ENCODE assay signal across 13 cellular contexts in the genomic region with DNA sequence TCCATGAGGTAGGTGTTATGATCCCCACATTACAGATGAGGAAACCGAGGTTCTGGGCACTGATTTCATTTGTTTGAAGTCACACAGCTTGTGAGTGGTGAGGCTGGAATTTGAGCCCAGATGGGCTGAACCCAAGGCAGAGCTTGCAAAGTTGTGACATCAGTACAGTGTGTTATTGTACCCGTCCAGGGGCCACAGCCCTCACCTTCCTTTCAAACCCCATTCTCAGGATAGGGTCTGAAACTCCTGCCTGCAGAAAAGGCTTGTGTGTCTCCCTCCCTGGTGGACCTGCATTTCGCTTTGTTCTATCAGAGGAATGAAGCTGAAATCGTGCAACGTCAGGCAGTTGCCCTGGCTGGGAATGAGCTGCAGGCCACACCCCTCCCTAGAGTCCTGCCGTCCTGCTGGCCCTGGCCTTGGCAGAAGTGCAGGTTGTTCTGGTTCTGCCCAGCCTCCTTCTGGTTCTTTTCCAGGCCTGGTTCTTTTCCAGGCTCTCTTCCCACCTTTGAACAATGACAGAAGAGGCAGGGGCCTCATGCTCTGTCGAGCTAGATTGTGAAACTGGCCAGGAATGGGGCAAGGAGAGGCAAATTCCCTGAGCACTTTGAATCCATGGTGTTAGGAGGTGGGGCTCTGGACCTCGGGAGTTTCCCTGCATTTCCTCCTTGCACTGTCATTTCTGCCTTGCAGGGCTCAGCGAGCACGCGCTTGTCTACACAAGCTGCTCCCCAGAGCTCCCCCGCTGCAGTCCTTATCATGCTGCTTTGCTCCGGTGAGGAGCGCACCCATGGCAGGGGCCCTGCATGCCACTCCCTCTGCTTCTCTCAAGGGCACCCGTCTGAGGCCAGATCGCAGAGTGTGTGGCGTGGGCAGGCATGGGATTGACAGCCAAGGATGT. TPM values are rescaled to one million over a fixed set of nuclear protein-coding genes. Genes with fewer than 3 reads are reported as not detected.
DNase-seq lines count a peak whose midpoint lies in the region; ATAC-seq, FAIRE-seq and TF ChIP-seq lines count a peak whose summit lies in the region.
"Had no signal": no experiment of that assay in that cellular context is flagged by ENCODE, and none has a peak within 500 bp of the region (broad histone marks: within the 10 kb centered on the region; RNA-seq: fewer than 3 reads in every experiment).

No MANE protein-coding gene starts in this region.

- H3K4me3 ChIP-seq in GM23248 = no peak overlapping the region
- peak overlapping the region in 1 of 3 donors; percentile 10 for H3K4me3 ChIP-seq in breast epithelium
- H3K4me3 ChIP-seq in keratinocyte (ENCODE audit: control insufficient read depth in 2 of 3, extremely low read depth in 1 of 3, insufficient read depth in 2 of 3, low read depth in 1 of 3, low read length in 3 of 3) = no peak overlapping the region
- no peak overlapping the region for H3K4me3 ChIP-seq in gastrocnemius medialis

- H3K9me1 ChIP-seq in keratinocyte (ENCODE audit: control insufficient read depth, extremely low read depth, insufficient read depth, low read length) = no peaks in the 10 kb centered on the region

- TF ChIP-seq CTCF in breast epithelium (IDR thresholded peaks at IDR 0.05) (no peak), keratinocyte (optimal IDR thresholded peaks at IDR 0.05 in 1 of 3, IDR thresholded peaks at IDR 0.05 in 1 of 3, conservative IDR thresholded peaks at IDR 0.05 in 1 of 3; ENCODE audit: extremely low read depth in 1 of 3, insufficient read depth in 2 of 3, low read length in 3 of 3) (no peak), gastrocnemius medialis (IDR thresholded peaks at IDR 0.05 in 4 of 5, conservative IDR thresholded peaks at IDR 0.05 in 1 of 5) (no peak)

- 36 to 38% methylated on average over 17 of the region's 17 CpGs for WGBS in GM23248 (ENCODE audit: low coverage in 1 of 2, low lambda C conversion rate in 2 of 2, missing lambda C conversion rate in 2 of 2), 2 experiments

- H3K9me3 ChIP-seq in GM23248 (ENCODE audit: low read depth) = no peaks in the 10 kb centered on the region
- no peaks in the 10 kb centered on the region for H3K9me3 ChIP-seq in breast epithelium
- H3K9me3 ChIP-seq in keratinocyte (ENCODE audit: control insufficient read depth, low read depth, low read length) = no peaks in the 10 kb centered on the region
- no peaks in the 10 kb centered on the region for H3K9me3 ChIP-seq in gastrocnemius medialis

- no peaks in the 10 kb centered on the region for H3K79me2 ChIP-seq in GM23248 (ENCODE audit: insufficient read depth)
- no peaks in the 10 kb centered on the region for H3K79me2 ChIP-seq in keratinocyte (ENCODE audit: control insufficient read depth, insufficient read depth, low read length)

- H3K27me3 ChIP-seq in GM23248 (replicated peaks; ENCODE audit: insufficient read depth) = no peaks in the 10 kb centered on the region
- no peaks in the 10 kb centered on the region for H3K27me3 ChIP-seq in breast epithelium
- H3K27me3 ChIP-seq in keratinocyte (ENCODE audit: control insufficient read depth, extremely low read depth, insufficient read depth, low read length) = no peaks in the 10 kb centered on the region
- H3K27me3 ChIP-seq in gastrocnemius medialis = no peaks in the 10 kb centered on the region

- peak; percentile 94 for FAIRE-seq in keratinocyte (lab: Jason Lieb, UNC)

- H2AFZ ChIP-seq in GM23248 = peak overlapping the region; percentile 54
- H2AFZ ChIP-seq in keratinocyte (ENCODE audit: control insufficient read depth, low read length) = peak overlapping the region; percentile 88

- dilution Hi-C loops in keratinocyte (cut with MboI; ENCODE audit: extremely low pct_ligation_motif_present, low sequenced_read_pairs) = no loop called here

- H3K4me1 ChIP-seq in GM23248 (ENCODE audit: insufficient read depth) (peaks cover 15% of the 10 kb centered on the region), breast epithelium (no peaks in the 10 kb centered on the region), keratinocyte (ENCODE audit: control insufficient read depth, extremely low read depth, insufficient read depth, low read length) (peaks cover 35% of the 10 kb centered on the region), gastrocnemius medialis (peaks cover 6 to 26% of the 10 kb centered on the region in 2 donors)

- H3K36me3 ChIP-seq in GM23248 (ENCODE audit: low read depth) (no peaks in the 10 kb centered on the region), breast epithelium (no peaks in the 10 kb centered on the region), keratinocyte (ENCODE audit: control insufficient read depth in 2 of 2, extremely low read depth in 1 of 2, insufficient read depth in 2 of 2, low read length in 2 of 2) (no peaks in the 10 kb centered on the region), gastrocnemius medialis (no peaks in the 10 kb centered on the region)

- peak; percentile 60 to 64 for ATAC-seq in gastrocnemius medialis
- no peak for ATAC-seq in HG03280 (IDR thresholded peaks at IDR 0.05; ENCODE audit: unreplicated experiment)

- in situ Hi-C loops in GM23248 (cut with MboI) = no loop called here
- in situ Hi-C loops in gastrocnemius medialis (cut with MboI; ENCODE audit: low sequenced_read_pairs in 4 of 4) = loop anchor here in 2 of 4 donors (5.0 to 10.0 kb wide), 2 partner anchors 48 to 55 kb away; no protein-coding TSS in a partner anchor

- no peak for TF ChIP-seq POLR2A in breast epithelium (IDR thresholded peaks at IDR 0.05)
- TF ChIP-seq POLR2A in gastrocnemius medialis (IDR thresholded peaks at IDR 0.05) = no peak

- DNase-seq in GM23248 (peak; percentile 56), breast epithelium (ENCODE audit: low spot score in 2 of 2) (peak in 1 of 2 donors; percentile 43), keratinocyte (ENCODE audit: low read depth, low spot score) (no peak), gastrocnemius medialis (peak in 1 of 2 donors; percentile 27), mesenteric fat pad (ENCODE audit: low spot score) (no peak), NCI-H748 treated with DMSO at 0.1 percent for 48 hours (lab: John Stamatoyannopoulos, UW) (no peak)
- no peak for DNase-seq in stimulated activated CD4-positive, alpha-beta T cell treated with anti-CD3 and anti-CD28 coated beads, Interleukin-4, amount 100 ng/mL, for 1 hour
- DNase-seq: activated CD4-positive, CD25-positive, alpha-beta regulatory T cell treated with anti-CD3 and anti-CD28 coated beads, Interleukin-2, amount 50 U/mL, for 72 hours; activated naive CD4-positive, alpha-beta T cell; COR-L47; NCI-H1092 treated with DMSO at 0.1 percent for 48 hours had no signal

- H3K4me2 ChIP-seq in GM23248 (ENCODE audit: unreplicated experiment) (peak overlapping the region; percentile 52), keratinocyte (ENCODE audit: control insufficient read depth, extremely low read depth, insufficient read depth, low read depth, low read length) (peak overlapping the region; percentile 73)

- H4K20me1 ChIP-seq in GM23248 (ENCODE audit: insufficient read depth) (no peaks in the 10 kb centered on the region), keratinocyte (ENCODE audit: control insufficient read depth, extremely low read depth, insufficient read depth, low read length) (no peaks in the 10 kb centered on the region)

- peaks cover 4% of the 10 kb centered on the region; the same call in 1 of the 2 replicates for H3F3A ChIP-seq in GM23248 (ENCODE audit: insufficient read depth)

- H3K9me2 ChIP-seq in GM23248 (ENCODE audit: insufficient read depth) = no peaks in the 10 kb centered on the region

- H3K9ac ChIP-seq in GM23248 (0 out of 2 replicates have a peak overlapping the region, but pooled peaks have one; percentile 11), keratinocyte (ENCODE audit: control insufficient read depth, extremely low read depth, insufficient read depth, low read length) (peak overlapping the region; percentile 62)

- peak overlapping the region; percentile 23; the same call in 1 of the 2 replicates for H3K27ac ChIP-seq in GM23248
- peak overlapping the region; percentile 22 to 49 for H3K27ac ChIP-seq in breast epithelium
- peak overlapping the region; percentile 73 for H3K27ac ChIP-seq in keratinocyte (ENCODE audit: control insufficient read depth, insufficient read depth, low read length)
- H3K27ac ChIP-seq in gastrocnemius medialis = peak overlapping the region in 3 of 4 donors; percentile 1 to 73 (median 13)

- intact Hi-C loops in breast epithelium (cut with DNase I; ENCODE audit: low total_unique reads) (no loop called here), gastrocnemius medialis (cut with DNase I; ENCODE audit: low total_unique reads) (no loop called here)

RNA-seq across cellular contexts. Expression of gene MYOM3, which starts 8.2 kb away (rescaled TPM):
- 1.0 and 1.4 TPM in 2 replicates for total RNA-seq in GM23248 (2014; rRNA removed; shearing (Covaris generic))
- polyA plus RNA-seq in GM23248 (2016; fragmentation: Nextera tagmentation; extraction: Ambion mirVana) = 0.76 and 1.2 TPM in 2 replicates
- total RNA-seq in breast epithelium = under 1 TPM; 0.32 to 0.98 (median 0.59) TPM
- polyA plus RNA-seq in keratinocyte = 0.49 to 1.0 TPM (median 0.98 TPM) in 3 replicates
- 0.84 TPM for polyA plus RNA-seq in keratinocyte (2011; ENCODE audit: low read depth)
- 0.67 and 1.1 TPM in 2 replicates for polyA plus RNA-seq in keratinocyte (2011; cell fraction: cytosol; rRNA removed)
- polyA plus RNA-seq in keratinocyte (2011; cell fraction: nucleus; rRNA removed) = 2.2 and 2.6 TPM in 2 replicates
- polyA plus RNA-seq in keratinocyte (2012; ENCODE audit: low replicate concordance) = 1.4 and 1.6 TPM in 2 replicates
- 1.1 to 1.3 TPM (median 1.2 TPM) in 3 replicates for polyA minus RNA-seq in keratinocyte
- polyA minus RNA-seq in keratinocyte (2011; cell fraction: cytosol; rRNA and poly(A)+ RNA removed) = 0.77 TPM
- polyA minus RNA-seq in keratinocyte (2011; cell fraction: nucleus; rRNA and poly(A)+ RNA removed) = 1.8 and 2.5 TPM in 2 replicates
- 100 to 1,000 TPM; 114 to 266 (median 184) TPM for total RNA-seq in gastrocnemius medialis
- 0.42 TPM for total RNA-seq in mesenteric fat pad
- total RNA-seq: lung microvascular endothelial cell had no signal

RNA-seq across cellular contexts. Expression of gene IL22RA1, which starts 22.8 kb away (rescaled TPM):
- not detected in 2 replicates for total RNA-seq in GM23248 (2014; rRNA removed; shearing (Covaris generic))
- polyA plus RNA-seq in GM23248 (2016; fragmentation: Nextera tagmentation; extraction: Ambion mirVana) (0.21 TPM in 1 of 2 replicates, not detected in the other), keratinocyte (1.7 to 2.1 TPM (median 1.9 TPM) in 3 replicates)
- total RNA-seq in breast epithelium (under 1 TPM in 2 of 3 donors, not detected in 1; 0.73 to 0.98 TPM), gastrocnemius medialis (under 1 TPM in 1 of 4 donors, not detected in 3; 0.36 TPM), mesenteric fat pad (not detected)
- 5.1 TPM for polyA plus RNA-seq in keratinocyte (2011; ENCODE audit: low read depth)
- 1.1 and 1.4 TPM in 2 replicates for polyA plus RNA-seq in keratinocyte (2011; cell fraction: cytosol; rRNA removed)
- 2.6 and 3.3 TPM in 2 replicates for polyA plus RNA-seq in keratinocyte (2011; cell fraction: nucleus; rRNA removed)
- 2.1 and 10.3 TPM in 2 replicates for polyA plus RNA-seq in keratinocyte (2012; ENCODE audit: low replicate concordance)
- 1.4 to 3.5 TPM (median 2.7 TPM) in 3 replicates for polyA minus RNA-seq in keratinocyte
- polyA minus RNA-seq in keratinocyte (2011; cell fraction: cytosol; rRNA and poly(A)+ RNA removed) = 0.77 TPM
- polyA minus RNA-seq in keratinocyte (2011; cell fraction: nucleus; rRNA and poly(A)+ RNA removed) = 1.0 and 1.5 TPM in 2 replicates
- total RNA-seq: lung microvascular endothelial cell had no signal

Comparison
In these comparisons a context has a peak if more than half of its experiments do, and no peak if none do; other contexts are left out.
1. H3K27ac ChIP-seq: peak in every context shown above with its lines; median percentile 73 in keratinocyte; 36 in breast epithelium; 23 in GM23248; 13 in gastrocnemius medialis.
2. RNA of gene MYOM3, which starts 8.2 kb away (total RNA-seq): 114 to 266 TPM in gastrocnemius medialis; 1.0 to 1.4 TPM in GM23248, 0.32 to 0.98 TPM in breast epithelium and 0.42 TPM in mesenteric fat pad (single experiment); every median in the first group is over 10 times any median in the second.